12 cellular contexts compared by ENCODE assay signal in genomic region chr10:92990615-92991014, GRCh38.
A peak's percentile ranks its signal among the peaks of the same experiment; 100 is the strongest.
DNase-seq lines count a peak whose midpoint lies in the region; ATAC-seq and TF ChIP-seq lines count a peak whose summit lies in the region.
"Had no signal": no experiment of that assay in that cellular context is flagged by ENCODE, and none has a peak within 500 bp of the region (broad histone marks: within the 10 kb centered on the region; RNA-seq: fewer than 3 reads in every experiment).

No MANE protein-coding gene starts in this region.

- peak; percentile 93 for ATAC-seq in stimulated activated naive CD8-positive, alpha-beta T cell treated with anti-CD3 and anti-CD28 coated beads, Interleukin-15, amount 100 ng/mL, for 72 hours
- ATAC-seq in HG02678 (IDR thresholded peaks at IDR 0.05; ENCODE audit: unreplicated experiment), result no peak

- no peaks in the 10 kb centered on the region for H3K9me3 Mint-ChIP-seq in stimulated activated naive CD8-positive, alpha-beta T cell treated with anti-CD3 and anti-CD28 coated beads, Interleukin-15, amount 100 ng/mL, for 72 hours
- no peaks in the 10 kb centered on the region for H3K9me3 Mint-ChIP-seq in type B pancreatic cell

- in situ Hi-C loops in astrocyte of the spinal cord (cut with HindIII; ENCODE audit: low sequenced_read_pairs), result no loop called here

- no peak overlapping the region for H3K4me3 ChIP-seq in LNCaP clone FGC (ENCODE audit: low read depth, low read length)
- no peak overlapping the region for H3K4me3 ChIP-seq in astrocyte of the spinal cord (ENCODE audit: low read depth, low read length)
- H3K4me3 ChIP-seq: BLaER1 treated with 17β-estradiol and CSF1 and Interleukin-3, amounts not matched to agents 10 nM and 100 nM; testis had no signal

- H3K36me3 Mint-ChIP-seq in type B pancreatic cell, result no peaks in the 10 kb centered on the region

- H3K4me3 Mint-ChIP-seq in stimulated activated naive CD8-positive, alpha-beta T cell treated with anti-CD3 and anti-CD28 coated beads, Interleukin-15, amount 100 ng/mL, for 72 hours, result no peak overlapping the region
- no peak overlapping the region for H3K4me3 Mint-ChIP-seq in type B pancreatic cell

- no peaks in the 10 kb centered on the region for H3K27me3 Mint-ChIP-seq in stimulated activated naive CD8-positive, alpha-beta T cell treated with anti-CD3 and anti-CD28 coated beads, Interleukin-15, amount 100 ng/mL, for 72 hours
- H3K27me3 Mint-ChIP-seq in type B pancreatic cell, result peaks cover 9% of the 10 kb centered on the region

- peaks cover 31% of the 10 kb centered on the region for H3K4me1 Mint-ChIP-seq in stimulated activated naive CD8-positive, alpha-beta T cell treated with anti-CD3 and anti-CD28 coated beads, Interleukin-15, amount 100 ng/mL, for 72 hours
- H3K4me1 Mint-ChIP-seq in type B pancreatic cell (ENCODE audit: unreplicated experiment), result peaks cover 11% of the 10 kb centered on the region

- no peak for TF ChIP-seq CTCF in LNCaP clone FGC (IDR thresholded peaks at IDR 0.05; ENCODE audit: control insufficient read depth, extremely low read depth, insufficient read depth)
- no peak for TF ChIP-seq CTCF in astrocyte of the spinal cord (IDR thresholded peaks at IDR 0.05; ENCODE audit: low read depth, low read length)
- TF ChIP-seq CTCF in type B pancreatic cell (conservative IDR thresholded peaks at IDR 0.05), result no peak

- DNase-seq in stimulated activated CD4-positive, alpha-beta T cell treated with anti-CD3 and anti-CD28 coated beads, Interleukin-12 subunit alpha, Interleukin-12 subunit beta, amount 100 ng/mL, for 4 hours, result peak; percentile 8
- DNase-seq in stimulated activated CD4-positive, alpha-beta T cell treated with anti-CD3 and anti-CD28 coated beads, Interleukin-4, amount 100 ng/mL, for 1 hour, result no peak
- DNase-seq in LNCaP clone FGC (ENCODE audit: low read depth) (peak; percentile 58), astrocyte of the spinal cord (ENCODE audit: low read depth, low spot score) (peak; percentile 30), type B pancreatic cell (ENCODE audit: extremely low spot score, unreplicated experiment) (no peak), SKM-1 (lab: John Stamatoyannopoulos, UW; ENCODE audit: unreplicated experiment) (no peak)
- DNase-seq in stimulated activated naive CD8-positive, alpha-beta T cell treated with anti-CD3 and anti-CD28 coated beads, Interleukin-15, amount 100 ng/mL, for 72 hours, result peak; percentile 15 to 30
- DNase-seq: caudate nucleus; NK-92 treated with Interleukin-12 subunit alpha and Interleukin-12 subunit beta, amount 100 ng/mL, for 24 hours; testis had no signal

- H3K27ac Mint-ChIP-seq in stimulated activated naive CD8-positive, alpha-beta T cell treated with anti-CD3 and anti-CD28 coated beads, Interleukin-15, amount 100 ng/mL, for 72 hours, result peak overlapping the region; percentile 31 to 44
- no peak overlapping the region for H3K27ac Mint-ChIP-seq in type B pancreatic cell

Comparison
In these comparisons a context has a peak if more than half of its experiments do, and no peak if none do; other contexts are left out.
1. DNase-seq: peak in stimulated activated CD4-positive, alpha-beta T cell treated with anti-CD3 and anti-CD28 coated beads, Interleukin-12 subunit alpha, Interleukin-12 subunit beta, amount 100 ng/mL, for 4 hours (single experiment), LNCaP clone FGC (single experiment), astrocyte of the spinal cord (single experiment) and stimulated activated naive CD8-positive, alpha-beta T cell treated with anti-CD3 and anti-CD28 coated beads, Interleukin-15, amount 100 ng/mL, for 72 hours (2 of 2); none in stimulated activated CD4-positive, alpha-beta T cell treated with anti-CD3 and anti-CD28 coated beads, Interleukin-4, amount 100 ng/mL, for 1 hour (single experiment), type B pancreatic cell (single experiment) and SKM-1 (single experiment).